Comparison of ENCODE assay signal across 24 cellular contexts in the genomic region with DNA sequence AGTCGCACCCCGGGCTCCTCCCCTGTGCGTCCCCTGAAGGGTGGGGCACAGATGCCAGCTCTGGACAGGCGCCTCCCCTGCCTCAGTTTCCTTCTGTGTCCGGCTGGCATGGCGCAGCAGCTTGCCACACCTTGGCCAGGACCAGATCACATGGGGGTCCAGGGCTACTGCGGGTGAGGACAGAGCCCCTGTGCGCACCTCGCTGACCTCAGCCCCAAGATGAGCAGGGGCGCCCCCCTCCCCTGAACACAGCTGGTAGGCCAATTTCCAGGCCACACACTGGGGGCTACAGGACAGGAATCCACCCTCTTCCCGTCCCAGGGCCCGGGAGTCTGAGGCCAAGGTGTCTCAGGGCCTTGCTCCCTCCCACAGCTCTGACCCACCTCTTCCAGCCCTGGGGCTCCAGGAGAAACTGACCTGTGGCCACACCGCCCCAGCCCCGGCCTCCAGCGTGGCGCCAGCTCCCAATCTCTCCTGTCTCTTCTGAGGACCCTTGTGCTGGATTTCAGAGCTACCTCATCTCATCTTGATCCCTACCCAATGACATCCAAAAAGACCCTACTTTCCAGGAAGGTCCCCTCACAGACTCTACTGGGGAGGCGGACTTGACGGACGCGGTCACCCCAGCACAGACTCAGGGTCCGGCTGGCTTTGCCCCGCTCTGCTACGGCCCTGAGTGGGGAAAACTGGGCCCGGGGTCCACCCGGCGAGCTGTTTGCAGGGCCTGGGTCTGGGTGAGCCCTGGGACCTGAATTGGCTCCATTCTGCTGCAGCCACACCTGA.
"Had no signal": no experiment of that assay in that cellular context is flagged by ENCODE, and none has a peak within 500 bp of the region (broad histone marks: within the 10 kb centered on the region; RNA-seq: fewer than 3 reads in every experiment).

No MANE protein-coding gene starts in this region.

- H3K27me3 ChIP-seq: colonic mucosa, gastrocnemius medialis, tibial nerve, uterus had no signal

- H3K27ac ChIP-seq: colonic mucosa, gastrocnemius medialis, left ventricle myocardium inferior, tibial nerve, uterus had no signal

- DNase-seq: activated CD4-positive, CD25-positive, alpha-beta regulatory T cell treated with anti-CD3 and anti-CD28 coated beads, Interleukin-2, amount 50 U/mL, for 72 hours; activated CD8-positive, alpha-beta memory T cell treated with anti-CD3 and anti-CD28 coated beads for 24 hours; activated CD8-positive, alpha-beta memory T cell treated with anti-CD3 and anti-CD28 coated beads, Interleukin-2, amount 50 U/mL, for 48 hours; activated effector memory CD4-positive, alpha-beta T cell treated with Interleukin-2 at 50 U/mL for 16 hours; activated naive CD4-positive, alpha-beta T cell treated with anti-CD3 and anti-CD28 coated beads, Interleukin-2, amount 10 ng/mL, durations not matched to agents 7 days and 5 days; activated naive CD8-positive, alpha-beta T cell treated with anti-CD3 and anti-CD28 coated beads, Interleukin-2, amount 50 U/mL, for 24 hours; activated T-cell treated with anti-CD3 and anti-CD28 coated beads, Interleukin-2, amount 50 U/mL, for 48 hours; anterior cingulate cortex; central memory CD4-positive, alpha-beta T cell; colonic mucosa; gastrocnemius medialis; head of caudate nucleus; immature natural killer cell; kidney glomerular epithelial cell; left ventricle myocardium inferior; mammary epithelial cell; midbrain; occipital lobe; uterus had no signal

- H3K36me3 ChIP-seq: uterus had no signal

- H3K4me1 Mint-ChIP-seq: activated naive CD4-positive, alpha-beta T cell treated with anti-CD3 and anti-CD28 coated beads, Interleukin-2, amount 10 ng/mL, durations not matched to agents 7 days and 5 days; activated naive CD8-positive, alpha-beta T cell treated with anti-CD3 and anti-CD28 coated beads, Interleukin-2, amount 50 U/mL, for 24 hours; brain; nephron had no signal

- H3K9me3 ChIP-seq: colonic mucosa, gastrocnemius medialis, left ventricle myocardium inferior, tibial nerve, uterus had no signal

- ATAC-seq: activated naive CD8-positive, alpha-beta T cell treated with anti-CD3 and anti-CD28 coated beads, Interleukin-2, amount 50 U/mL, for 24 hours; gastrocnemius medialis had no signal

- H3K27ac Mint-ChIP-seq: activated naive CD8-positive, alpha-beta T cell treated with anti-CD3 and anti-CD28 coated beads, Interleukin-2, amount 50 U/mL, for 24 hours had no signal

- H3K27me3 Mint-ChIP-seq: activated naive CD4-positive, alpha-beta T cell treated with anti-CD3 and anti-CD28 coated beads, Interleukin-2, amount 10 ng/mL, durations not matched to agents 7 days and 5 days; activated naive CD8-positive, alpha-beta T cell treated with anti-CD3 and anti-CD28 coated beads, Interleukin-2, amount 50 U/mL, for 24 hours; brain; stimulated activated naive CD8-positive, alpha-beta T cell treated with anti-CD3 and anti-CD28 coated beads, Interleukin-15, Interleukin-2, amounts not matched to agents 100 ng/mL and 50 ng/mL, for 24 hours had no signal

- H3K4me3 ChIP-seq: colonic mucosa, gastrocnemius medialis, left ventricle myocardium inferior, tibial nerve, uterus had no signal

- H3K4me3 Mint-ChIP-seq: activated naive CD4-positive, alpha-beta T cell treated with anti-CD3 and anti-CD28 coated beads, Interleukin-2, amount 10 ng/mL, durations not matched to agents 7 days and 5 days; activated naive CD8-positive, alpha-beta T cell treated with anti-CD3 and anti-CD28 coated beads, Interleukin-2, amount 50 U/mL, for 24 hours; brain; immature natural killer cell; nephron; stimulated activated naive CD8-positive, alpha-beta T cell treated with anti-CD3 and anti-CD28 coated beads, Interleukin-15, Interleukin-2, amounts not matched to agents 100 ng/mL and 50 ng/mL, for 24 hours; T-helper 1 cell treated with Interleukin-12 subunit alpha and Interleukin-12 subunit beta and Interleukin-4 antibody, amounts not matched to agents 30 μg/mL and 1 μg/mL, for 36 hours had no signal

- H3K9me3 Mint-ChIP-seq: immature natural killer cell; stimulated activated naive CD8-positive, alpha-beta T cell treated with anti-CD3 and anti-CD28 coated beads, Interleukin-15, Interleukin-2, amounts not matched to agents 100 ng/mL and 50 ng/mL, for 24 hours had no signal

- H3K4me1 ChIP-seq: colonic mucosa, uterus had no signal
